Comparison of ENCODE assay signal across 17 cellular contexts in genomic region chr4:83224502-83225197, GRCh38. TPM values are rescaled to one million over a fixed set of nuclear protein-coding genes. Genes with fewer than 3 reads are reported as not detected.
DNase-seq lines count a peak whose midpoint lies in the region; ATAC-seq and TF ChIP-seq lines count a peak whose summit lies in the region.
"Had no signal": no experiment of that assay in that cellular context is flagged by ENCODE, and none has a peak within 500 bp of the region (broad histone marks: within the 10 kb centered on the region; RNA-seq: fewer than 3 reads in every experiment).

No MANE protein-coding gene starts in this region.

- H3K9ac ChIP-seq in colonic mucosa (ENCODE audit: low read depth in 2 of 2, low read length in 2 of 2): no peak overlapping the region

- no peak for DNase-seq in natural killer cell treated with Interleukin-12 subunit alpha and Interleukin-12 subunit beta and Interleukin-15 and Interleukin-18, amount 100 ng/mL, for 72 hours (ENCODE audit: low spot score)
- DNase-seq in natural killer cell: no peak
- no peak for DNase-seq in colonic mucosa
- DNase-seq in stimulated activated naive CD8-positive, alpha-beta T cell treated with anti-CD3 and anti-CD28 coated beads, Interleukin-15, amount 100 ng/mL, for 72 hours: peak in 1 of 2 donors; percentile 50
- DNase-seq: CD8-positive, alpha-beta T cell; COR-L47; DMS153; DMS79 treated with DMSO at 0.1 percent for 48 hours; GDM1; HCEC 1CT; HFFc6 had no signal

- peak overlapping the region; percentile 45 for H3K4me3 Mint-ChIP-seq in natural killer cell treated with Interleukin-12 subunit alpha and Interleukin-12 subunit beta and Interleukin-15 and Interleukin-18, amount 100 ng/mL, for 72 hours
- H3K4me3 Mint-ChIP-seq in natural killer cell: no peak overlapping the region
- no peak overlapping the region for H3K4me3 Mint-ChIP-seq in activated naive CD8-positive, alpha-beta T cell
- H3K4me3 Mint-ChIP-seq in stimulated activated naive CD8-positive, alpha-beta T cell treated with anti-CD3 and anti-CD28 coated beads, Interleukin-15, amount 100 ng/mL, for 72 hours: peak overlapping the region in 1 of 2 donors; percentile 63
- H3K4me3 Mint-ChIP-seq: CD14-positive monocyte; CD8-positive, alpha-beta T cell; HFFc6 had no signal

- no peaks in the 10 kb centered on the region for H3K9me3 Mint-ChIP-seq in natural killer cell treated with Interleukin-12 subunit alpha and Interleukin-12 subunit beta and Interleukin-15 and Interleukin-18, amount 100 ng/mL, for 72 hours
- no peaks in the 10 kb centered on the region for H3K9me3 Mint-ChIP-seq in natural killer cell
- H3K9me3 Mint-ChIP-seq in activated naive CD8-positive, alpha-beta T cell (ENCODE audit: low read depth): no peaks in the 10 kb centered on the region
- H3K9me3 Mint-ChIP-seq in stimulated activated naive CD8-positive, alpha-beta T cell treated with anti-CD3 and anti-CD28 coated beads, Interleukin-15, amount 100 ng/mL, for 72 hours: no peaks in the 10 kb centered on the region
- H3K9me3 Mint-ChIP-seq: CD8-positive, alpha-beta T cell; HFFc6 had no signal

- no peak for ATAC-seq in natural killer cell treated with Interleukin-12 subunit alpha and Interleukin-12 subunit beta and Interleukin-15 and Interleukin-18, amount 100 ng/mL, for 72 hours
- ATAC-seq in natural killer cell (no peak), HG03520 (IDR thresholded peaks at IDR 0.05; ENCODE audit: unreplicated experiment) (no peak), HG02759 (IDR thresholded peaks at IDR 0.05; ENCODE audit: unreplicated experiment) (no peak)
- peak; percentile 64 for ATAC-seq in stimulated activated naive CD8-positive, alpha-beta T cell treated with anti-CD3 and anti-CD28 coated beads, Interleukin-15, amount 100 ng/mL, for 72 hours
- ATAC-seq: A549; CD8-positive, alpha-beta T cell had no signal

- H3K27ac Mint-ChIP-seq in natural killer cell treated with Interleukin-12 subunit alpha and Interleukin-12 subunit beta and Interleukin-15 and Interleukin-18, amount 100 ng/mL, for 72 hours: peak overlapping the region in 1 of 2 donors; percentile 50
- no peak overlapping the region for H3K27ac Mint-ChIP-seq in natural killer cell
- peak overlapping the region; percentile 55 for H3K27ac Mint-ChIP-seq in activated naive CD8-positive, alpha-beta T cell
- H3K27ac Mint-ChIP-seq in stimulated activated naive CD8-positive, alpha-beta T cell treated with anti-CD3 and anti-CD28 coated beads, Interleukin-15, amount 100 ng/mL, for 72 hours: peak overlapping the region in 1 of 2 donors; percentile 98
- H3K27ac Mint-ChIP-seq: CD8-positive, alpha-beta T cell; HFFc6 had no signal

- intact Hi-C loops in natural killer cell (cut with micrococcal nuclease): no loop called here
- intact Hi-C loops in colonic mucosa (cut with DNase I): no loop called here

- peaks cover 34 to 43% of the 10 kb centered on the region in 2 donors for H3K4me1 Mint-ChIP-seq in natural killer cell treated with Interleukin-12 subunit alpha and Interleukin-12 subunit beta and Interleukin-15 and Interleukin-18, amount 100 ng/mL, for 72 hours (ENCODE audit: low read depth in 2 of 2)
- peaks cover 40 to 48% of the 10 kb centered on the region in 2 donors for H3K4me1 Mint-ChIP-seq in natural killer cell
- H3K4me1 Mint-ChIP-seq in activated naive CD8-positive, alpha-beta T cell (ENCODE audit: low read depth): peaks cover 56% of the 10 kb centered on the region
- H3K4me1 Mint-ChIP-seq in stimulated activated naive CD8-positive, alpha-beta T cell treated with anti-CD3 and anti-CD28 coated beads, Interleukin-15, amount 100 ng/mL, for 72 hours: peaks cover 63% of the 10 kb centered on the region

- TF ChIP-seq CTCF in natural killer cell (IDR thresholded peaks at IDR 0.05): no peak
- TF ChIP-seq CTCF in colonic mucosa (IDR thresholded peaks at IDR 0.05): no peak

- no peaks in the 10 kb centered on the region for H3K9me3 ChIP-seq in colonic mucosa
- H3K9me3 ChIP-seq: A549 had no signal

- H3K4me1 ChIP-seq in colonic mucosa: peaks cover 7% of the 10 kb centered on the region
- H3K4me1 ChIP-seq: A549 had no signal

- no peaks in the 10 kb centered on the region for H3K36me3 Mint-ChIP-seq in natural killer cell treated with Interleukin-12 subunit alpha and Interleukin-12 subunit beta and Interleukin-15 and Interleukin-18, amount 100 ng/mL, for 72 hours
- H3K36me3 Mint-ChIP-seq in natural killer cell: no peaks in the 10 kb centered on the region
- peaks cover 6% of the 10 kb centered on the region for H3K36me3 Mint-ChIP-seq in activated naive CD8-positive, alpha-beta T cell
- H3K36me3 Mint-ChIP-seq: CD8-positive, alpha-beta T cell had no signal

- peak overlapping the region; percentile 16 for H3K27ac ChIP-seq in colonic mucosa
- H3K27ac ChIP-seq: A549, HL-60 had no signal

- no peaks in the 10 kb centered on the region for H3K36me3 ChIP-seq in colonic mucosa

- H3K4me3 ChIP-seq in colonic mucosa: no peak overlapping the region
- H3K4me3 ChIP-seq: A549 had no signal

- no peaks in the 10 kb centered on the region for H3K27me3 ChIP-seq in colonic mucosa

- H3K27me3 Mint-ChIP-seq in natural killer cell treated with Interleukin-12 subunit alpha and Interleukin-12 subunit beta and Interleukin-15 and Interleukin-18, amount 100 ng/mL, for 72 hours: no peaks in the 10 kb centered on the region
- H3K27me3 Mint-ChIP-seq in natural killer cell (ENCODE audit: low read depth in 2 of 2): no peaks in the 10 kb centered on the region
- H3K27me3 Mint-ChIP-seq in activated naive CD8-positive, alpha-beta T cell: no peaks in the 10 kb centered on the region
- H3K27me3 Mint-ChIP-seq in stimulated activated naive CD8-positive, alpha-beta T cell treated with anti-CD3 and anti-CD28 coated beads, Interleukin-15, amount 100 ng/mL, for 72 hours: no peaks in the 10 kb centered on the region

RNA-seq across cellular contexts. Expression of gene COQ2, which starts 59.9 kb away (rescaled TPM):
- 10 to 100 TPM; 10.8 to 16.2 TPM for total RNA-seq in natural killer cell treated with Interleukin-12 subunit alpha and Interleukin-12 subunit beta and Interleukin-15 and Interleukin-18, amount 100 ng/mL, for 72 hours
- total RNA-seq in natural killer cell: 1 to 10 TPM; 4.7 to 9.7 (median 7.0) TPM
- total RNA-seq in colonic mucosa: 10 to 100 TPM; 23.4 to 28.3 TPM
